8 cellular contexts compared by ENCODE assay signal in the genomic region with DNA sequence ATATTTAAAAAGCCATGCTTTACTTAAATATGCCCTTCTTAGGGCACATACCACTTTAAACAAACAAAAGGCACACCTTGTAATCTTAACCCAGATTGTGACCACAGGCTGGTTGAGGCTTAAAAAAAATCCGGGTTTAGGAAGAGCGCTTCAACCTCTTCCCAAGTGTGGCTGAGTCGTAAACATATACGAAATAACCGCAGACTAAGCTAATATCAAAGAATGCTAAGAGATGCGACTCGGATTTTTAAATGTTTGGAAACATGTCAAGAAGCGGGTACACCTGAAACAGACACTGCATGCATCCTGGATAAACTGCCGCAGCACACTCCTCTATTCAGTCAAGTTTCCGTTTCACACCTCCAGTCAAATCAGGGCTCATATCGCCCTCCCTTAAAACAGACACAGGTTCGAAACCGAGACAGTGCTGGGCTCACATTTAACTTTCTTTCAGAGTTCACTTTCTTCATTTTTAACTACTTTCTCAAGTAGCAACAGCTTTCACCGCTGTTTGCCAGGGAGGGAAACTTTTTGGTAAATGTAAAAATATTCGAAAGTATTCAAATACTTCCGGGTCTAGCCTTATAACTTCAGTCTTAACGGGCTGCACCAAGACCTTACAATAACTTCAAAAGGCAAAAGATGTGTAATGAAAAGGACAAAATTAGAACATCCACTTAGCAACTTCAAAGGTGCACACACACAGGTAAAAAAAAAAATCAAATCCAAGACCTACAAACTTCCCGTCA. TPM values are rescaled to one million over a fixed set of nuclear protein-coding genes. Genes with fewer than 3 reads are reported as not detected.
DNase-seq lines count a peak whose midpoint lies in the region; TF ChIP-seq lines count a peak whose summit lies in the region.

No MANE protein-coding gene starts in this region.

- peak overlapping the region; percentile 88 for H3K27ac Mint-ChIP-seq in HFFc6

- H3K9me3 Mint-ChIP-seq in HFFc6, result no peaks in the 10 kb centered on the region; the same call in 1 of the 2 replicates

- peaks cover 54% of the 10 kb centered on the region for H3K4me1 Mint-ChIP-seq in HFFc6 (ENCODE audit: low read depth)

- DNase-seq in NCI-H510A treated with DMSO at 0.1 percent for 48 hours (lab: John Stamatoyannopoulos, UW), result peak; percentile 16
- DNase-seq in NCI-H510A (lab: John Stamatoyannopoulos, UW), result no peak
- DNase-seq in HFFc6, result no peak
- DNase-seq in NCI-H2029 (lab: John Stamatoyannopoulos, UW), result peak; percentile 34
- DNase-seq in activated T-helper 9 cell treated with anti-CD3 and anti-CD28 coated beads, Interleukin-2, amount 50 U/mL, for 16 hours (ENCODE audit: low read depth), result peak; percentile 16
- DNase-seq in stimulated activated CD4-positive, alpha-beta T cell treated with anti-CD3 and anti-CD28 coated beads, Interleukin-12 subunit alpha, Interleukin-12 subunit beta, amount 100 ng/mL, for 48 hours (ENCODE audit: low read depth in 2 of 3, low spot score in 1 of 3), result peak in 2 of 3 donors; percentile 25 to 38
- DNase-seq in NCI-H226, result no peak

- peak overlapping the region; percentile 97 for H3K4me3 Mint-ChIP-seq in HFFc6

- H3K4me3 ChIP-seq in iPS-11a (ENCODE audit: low read depth, low read length), result peak overlapping the region; percentile 73

- no peak for TF ChIP-seq CTCF in HFFc6 (IDR thresholded peaks at IDR 0.05)

- H3K36me3 Mint-ChIP-seq in HFFc6 (ENCODE audit: low read depth), result peaks cover 31% of the 10 kb centered on the region

- H3K27me3 Mint-ChIP-seq in HFFc6 (ENCODE audit: insufficient read depth), result peaks cover 2% of the 10 kb centered on the region

RNA-seq across cellular contexts. Expression of gene DEK, which starts 1.3 kb away (rescaled TPM):
- 100 to 1,000 TPM in 5 of 6 experiments, 10 to 100 TPM in 1; 76.7 to 144 (median 132) TPM for total RNA-seq in HFFc6 (2021; fragmentation: NEBNext Ultra II Directional; extraction: Animal tissue kit (Norgen Biotek cat#: 25700))

Comparison
In these comparisons a context has a peak if more than half of its experiments do, and no peak if none do; other contexts are left out.
1. DNase-seq: peak in NCI-H510A treated with DMSO at 0.1 percent for 48 hours (single experiment), NCI-H2029 (single experiment), activated T-helper 9 cell treated with anti-CD3 and anti-CD28 coated beads, Interleukin-2, amount 50 U/mL, for 16 hours (single experiment) and stimulated activated CD4-positive, alpha-beta T cell treated with anti-CD3 and anti-CD28 coated beads, Interleukin-12 subunit alpha, Interleukin-12 subunit beta, amount 100 ng/mL, for 48 hours (2 of 3); none in NCI-H510A (single experiment), HFFc6 (single experiment) and NCI-H226 (single experiment).